ENCODE assay signal across 15 cellular contexts in the genomic region with DNA sequence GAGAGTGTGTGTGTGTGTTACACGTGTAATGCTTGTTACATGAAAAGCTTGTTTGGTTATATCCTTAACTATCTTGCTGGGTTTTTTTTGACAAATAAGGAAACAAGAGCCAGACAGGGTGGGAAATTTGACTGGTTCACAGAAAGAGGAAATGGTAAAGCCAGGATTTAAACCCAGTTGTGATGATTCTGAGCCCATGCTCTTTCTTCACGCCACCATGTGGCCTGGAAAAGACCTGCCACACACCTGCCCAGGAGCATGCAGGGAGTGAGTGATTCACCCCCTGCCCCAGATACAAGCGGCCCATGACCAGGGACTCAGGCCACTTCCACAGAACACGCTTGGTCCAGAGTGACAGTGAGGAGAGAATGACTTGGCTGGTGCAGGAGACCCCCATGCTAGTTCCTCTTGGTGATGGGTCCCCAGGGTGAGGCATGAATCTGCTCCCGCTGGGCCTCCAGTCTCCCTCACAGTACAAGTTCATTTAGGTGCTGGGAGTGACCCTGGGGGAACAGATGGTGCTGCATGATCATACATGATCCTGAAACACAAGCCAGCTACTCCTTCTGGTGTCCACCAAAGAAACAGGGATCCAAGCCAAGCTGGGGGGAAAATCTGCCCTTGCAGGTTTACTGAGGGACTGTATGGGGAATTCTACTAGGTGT. TPM values are rescaled to one million over a fixed set of nuclear protein-coding genes. Genes with fewer than 3 reads are reported as not detected.
A peak's percentile ranks its signal among the peaks of the same experiment; 100 is the strongest.
DNase-seq lines count a peak whose midpoint lies in the region; ATAC-seq and TF ChIP-seq lines count a peak whose summit lies in the region.
"Had no signal": no experiment of that assay in that cellular context is flagged by ENCODE, and none has a peak within 500 bp of the region (broad histone marks: within the 10 kb centered on the region; RNA-seq: fewer than 3 reads in every experiment).

No MANE protein-coding gene starts in this region.

- CTCF ChIA-PET in GM10248 (lab: Yijun Ruan, JAX), result interaction anchor here (0.9 to 2.5 kb wide), 3 partner anchors 22 to 119 kb away, joined by 3 to 8 read pairs (median 3); no protein-coding TSS in a partner anchor

- no peaks in the 10 kb centered on the region for H3K4me1 Mint-ChIP-seq in activated T-helper 17 cell treated with anti-CD3 and anti-CD28 coated beads, Interleukin-2, amount 50 U/mL, for 72 hours
- H3K4me1 Mint-ChIP-seq in HFFc6 (ENCODE audit: low read depth), result peaks cover 45% of the 10 kb centered on the region

- TF ChIP-seq CTCF in GM10248 (IDR thresholded peaks at IDR 0.05; ENCODE audit: control extremely low read depth, extremely low read depth, low read depth, missing control alignments) (no peak), HFFc6 (IDR thresholded peaks at IDR 0.05) (no peak)

- H3K27me3 ChIP-seq in muscle layer of duodenum (ENCODE audit: low read depth, low read length), result no peaks in the 10 kb centered on the region
- H3K27me3 ChIP-seq: MG63 had no signal

- H3K9me3 Mint-ChIP-seq in activated T-helper 17 cell treated with anti-CD3 and anti-CD28 coated beads, Interleukin-2, amount 50 U/mL, for 72 hours, result no peaks in the 10 kb centered on the region
- H3K9me3 Mint-ChIP-seq in HFFc6, result no peaks in the 10 kb centered on the region

- H3K27me3 Mint-ChIP-seq in activated T-helper 17 cell treated with anti-CD3 and anti-CD28 coated beads, Interleukin-2, amount 50 U/mL, for 72 hours, result peaks cover 8% of the 10 kb centered on the region
- H3K27me3 Mint-ChIP-seq in HFFc6 (ENCODE audit: insufficient read depth), result peaks cover 5% of the 10 kb centered on the region

- H3K27ac Mint-ChIP-seq in activated T-helper 17 cell treated with anti-CD3 and anti-CD28 coated beads, Interleukin-2, amount 50 U/mL, for 72 hours, result peak overlapping the region; percentile 50
- no peak overlapping the region for H3K27ac Mint-ChIP-seq in HFFc6

- no peaks in the 10 kb centered on the region for H3K36me3 ChIP-seq in muscle layer of duodenum (ENCODE audit: control insufficient read depth in 1 of 2, insufficient read depth in 2 of 2, low read length in 2 of 2)
- H3K36me3 ChIP-seq: HAP-1, MG63, prostate gland had no signal

- POLR2A ChIA-PET in GM10248 (lab: Yijun Ruan, JAX), result no interaction called here

- peak; percentile 30 for DNase-seq in GM10248 (ENCODE audit: extremely low spot score)
- DNase-seq in HT-29 (ENCODE audit: low spot score), result peak; percentile 22
- DNase-seq in LoVo (ENCODE audit: low spot score), result no peak
- no peak for DNase-seq in HFFc6
- no peak for DNase-seq in epidermal melanocyte (ENCODE audit: insufficient read length, low spot score)
- DNase-seq: activated CD8-positive, alpha-beta memory T cell treated with anti-CD3 and anti-CD28 coated beads, Interleukin-2, amount 50 U/mL, for 48 hours; anterior cingulate cortex; DMS153 had no signal

- H3K4me3 Mint-ChIP-seq in activated T-helper 17 cell treated with anti-CD3 and anti-CD28 coated beads, Interleukin-2, amount 50 U/mL, for 72 hours, result no peak overlapping the region
- no peak overlapping the region for H3K4me3 Mint-ChIP-seq in HFFc6

- ATAC-seq in activated T-helper 17 cell treated with anti-CD3 and anti-CD28 coated beads, Interleukin-2, amount 50 U/mL, for 72 hours (replicated peaks), result no peak
- no peak for ATAC-seq in GM21723 (IDR thresholded peaks at IDR 0.05; ENCODE audit: unreplicated experiment)
- ATAC-seq: left colon had no signal

- peaks cover 6 to 13% of the 10 kb centered on the region in 2 donors for H3K4me1 ChIP-seq in muscle layer of duodenum (ENCODE audit: control insufficient read depth in 1 of 2, insufficient read depth in 2 of 2, low read length in 2 of 2)
- H3K4me1 ChIP-seq: HAP-1, prostate gland had no signal

- H3K9me3 ChIP-seq in muscle layer of duodenum (ENCODE audit: control insufficient read depth in 1 of 2, low read length in 2 of 2), result no peaks in the 10 kb centered on the region
- H3K9me3 ChIP-seq: HAP-1, MG63, prostate gland had no signal

- H3K36me3 Mint-ChIP-seq in activated T-helper 17 cell treated with anti-CD3 and anti-CD28 coated beads, Interleukin-2, amount 50 U/mL, for 72 hours (ENCODE audit: low read depth), result no peaks in the 10 kb centered on the region
- no peaks in the 10 kb centered on the region for H3K36me3 Mint-ChIP-seq in HFFc6 (ENCODE audit: low read depth)

- H3K4me3 ChIP-seq in muscle layer of duodenum (ENCODE audit: low read depth in 1 of 2, low read length in 2 of 2), result no peak overlapping the region
- H3K4me3 ChIP-seq: HAP-1, MG63, prostate gland had no signal

- H3K27ac ChIP-seq in muscle layer of duodenum (ENCODE audit: low read length), result peak overlapping the region; percentile 11
- H3K27ac ChIP-seq: prostate gland had no signal

RNA-seq across cellular contexts. Expression of gene EIF5AL1, which starts 21.0 kb away (rescaled TPM):
- total RNA-seq in HT-29 (2014; rRNA removed; shearing (Covaris generic)), result 0.53 and 0.81 TPM in 2 replicates
- under 1 TPM in 1 of 2 donors, not detected in 1; 0.26 TPM for total RNA-seq in activated T-helper 17 cell treated with anti-CD3 and anti-CD28 coated beads, Interleukin-2, amount 50 U/mL, for 72 hours
- total RNA-seq in HFFc6 (2021; fragmentation: NEBNext Ultra II Directional; extraction: Animal tissue kit (Norgen Biotek cat#: 25700)), result under 1 TPM; 0.41 to 0.61 (median 0.48) TPM

RNA-seq across cellular contexts. Expression of gene ZCCHC24, which starts 45.9 kb away (rescaled TPM):
- total RNA-seq in HT-29 (2014; rRNA removed; shearing (Covaris generic)), result 0.10 TPM in 1 of 2 replicates, not detected in the other
- 1 to 10 TPM; 1.3 to 2.6 TPM for total RNA-seq in activated T-helper 17 cell treated with anti-CD3 and anti-CD28 coated beads, Interleukin-2, amount 50 U/mL, for 72 hours
- total RNA-seq in HFFc6 (2021; fragmentation: NEBNext Ultra II Directional; extraction: Animal tissue kit (Norgen Biotek cat#: 25700)), result 10 to 100 TPM; 33.2 to 40.3 (median 37.5) TPM

Comparison
In these comparisons a context has a peak if more than half of its experiments do, and no peak if none do; other contexts are left out.
1. DNase-seq: peak in GM10248 (single experiment) and HT-29 (single experiment); none in LoVo (single experiment), HFFc6 (single experiment) and epidermal melanocyte (single experiment).
2. RNA of gene ZCCHC24, which starts 45.9 kb away (total RNA-seq): 33.2 to 40.3 TPM in HFFc6; 1.3 to 2.6 TPM in activated T-helper 17 cell treated with anti-CD3 and anti-CD28 coated beads, Interleukin-2, amount 50 U/mL, for 72 hours and 0.10 TPM in HT-29; every median in the first group is over 4 times any median in the second.